ENCODE assay signal across 8 cellular contexts in the genomic region with DNA sequence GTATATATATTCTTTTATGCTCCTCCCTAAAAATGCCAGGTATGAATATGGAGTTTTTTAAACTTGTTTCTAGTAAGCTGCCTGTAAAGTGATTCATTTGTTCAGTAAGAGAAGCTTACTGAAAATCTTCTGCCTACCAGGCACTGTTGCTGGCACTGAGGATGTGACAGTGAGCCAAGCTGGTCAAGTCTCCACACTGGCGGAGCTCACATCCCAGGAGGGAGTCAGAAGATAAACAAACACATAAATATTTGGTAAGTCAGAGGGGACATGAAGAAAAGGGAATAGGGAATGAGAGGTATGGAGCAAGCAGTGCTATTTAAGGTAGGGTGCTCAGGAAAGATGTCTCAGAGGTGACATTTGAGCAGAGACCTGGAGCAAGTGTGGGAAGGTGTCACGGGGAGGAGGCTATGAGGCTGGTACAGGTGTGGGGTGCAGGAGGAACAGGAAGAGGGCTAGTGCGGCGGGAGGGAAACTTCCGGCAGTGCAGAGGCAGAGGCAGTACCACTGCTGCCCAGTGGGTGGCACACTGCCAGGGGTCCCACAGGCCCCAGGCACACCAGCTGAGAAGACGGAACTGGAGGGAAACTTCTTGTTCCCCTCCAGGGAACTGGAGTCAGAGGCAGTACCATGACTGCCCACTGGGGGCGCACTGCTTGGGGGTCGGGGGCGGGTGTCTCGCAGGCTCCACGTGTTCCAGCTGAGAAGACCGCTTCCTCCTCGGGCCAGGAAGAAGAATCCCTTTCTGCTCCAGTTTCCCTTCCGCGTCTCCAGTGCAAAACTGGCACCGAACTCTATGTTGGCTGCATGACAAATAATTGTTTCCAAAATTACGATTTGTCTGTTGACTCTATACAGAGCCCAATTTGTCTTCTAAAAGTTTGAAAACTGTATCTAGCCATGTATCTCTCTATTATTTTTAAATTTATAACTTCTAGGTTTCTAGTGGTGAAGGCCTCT.
DNase-seq lines count a peak whose midpoint lies in the region; ATAC-seq and TF ChIP-seq lines count a peak whose summit lies in the region.

No MANE protein-coding gene starts in this region.

- H3K36me3 ChIP-seq in DOHH2 (ENCODE audit: control insufficient read depth, low read length) (no peaks in the 10 kb centered on the region), endodermal cell (ENCODE audit: control insufficient read depth, insufficient read depth, low read length) (no peaks in the 10 kb centered on the region)

- DNase-seq in LoVo (ENCODE audit: low spot score), result peak; percentile 18
- DNase-seq in endodermal cell, result peak; percentile 96
- peak; percentile 64 for DNase-seq in stimulated activated CD8-positive, alpha-beta memory T cell treated with anti-CD3 and anti-CD28 coated beads, Interleukin-4, amount 100 ng/mL, for 48 hours
- DNase-seq in NCI-H1092 treated with DMSO at 0.1 percent for 48 hours (lab: John Stamatoyannopoulos, UW), result no peak
- DNase-seq in superior temporal gyrus (ENCODE audit: extremely low spot score), result no peak

- H3K27ac ChIP-seq in DOHH2 (ENCODE audit: low read depth, low read length) (no peak overlapping the region), endodermal cell (ENCODE audit: low read depth, low read length) (no peak overlapping the region)

- H3K9me3 Mint-ChIP-seq in endodermal cell, result peaks cover 33% of the 10 kb centered on the region

- H3K36me3 Mint-ChIP-seq in endodermal cell (ENCODE audit: low read depth), result no peaks in the 10 kb centered on the region

- WGBS in endodermal cell (ENCODE audit: insufficient coverage in 1 of 2, insufficient read length in 1 of 2), 2 experiments, result 78 to 82% methylated on average over 13 to 17 of the region's 17 CpGs

- peak overlapping the region; percentile 14 for H3K4me3 ChIP-seq in DOHH2 (ENCODE audit: low read length)
- H3K4me3 ChIP-seq in endodermal cell (ENCODE audit: low read length), result no peak overlapping the region

- no peaks in the 10 kb centered on the region for H3K4me1 Mint-ChIP-seq in endodermal cell

- no peak overlapping the region for H3K27ac Mint-ChIP-seq in endodermal cell

- no peak overlapping the region for H3K4me3 Mint-ChIP-seq in endodermal cell

- H3K27me3 Mint-ChIP-seq in endodermal cell (ENCODE audit: insufficient read depth), result peaks cover 2% of the 10 kb centered on the region

- H3K79me2 ChIP-seq in DOHH2 (ENCODE audit: control insufficient read depth, low read length), result no peaks in the 10 kb centered on the region

- peak; percentile 94 for TF ChIP-seq CTCF in DOHH2 (IDR thresholded peaks at IDR 0.05; ENCODE audit: low read depth, low read length, poor library complexity, severe bottlenecking)
- peak; percentile 90 for TF ChIP-seq CTCF in endodermal cell (conservative IDR thresholded peaks at IDR 0.05)

- no peaks in the 10 kb centered on the region for H3F3A ChIP-seq in DOHH2 (ENCODE audit: control insufficient read depth, insufficient read depth)

- H4K20me1 ChIP-seq in DOHH2 (ENCODE audit: control insufficient read depth, insufficient read depth, low read depth, low read length), result no peaks in the 10 kb centered on the region

- H3K9me3 ChIP-seq in DOHH2 (ENCODE audit: control insufficient read depth, insufficient read depth, low read length) (no peaks in the 10 kb centered on the region), endodermal cell (ENCODE audit: control insufficient read depth, low read length) (peaks cover 5% of the 10 kb centered on the region)

- ATAC-seq in GM19463 (IDR thresholded peaks at IDR 0.05; ENCODE audit: unreplicated experiment) (peak; percentile 65), GM21717 (IDR thresholded peaks at IDR 0.05; ENCODE audit: unreplicated experiment) (no peak)

- no peaks in the 10 kb centered on the region for H3K27me3 ChIP-seq in DOHH2 (ENCODE audit: control insufficient read depth, low read length)
- H3K27me3 ChIP-seq in endodermal cell (ENCODE audit: control insufficient read depth, insufficient read depth, low read length, poor library complexity, severe bottlenecking), result no peaks in the 10 kb centered on the region

- no peak overlapping the region for H3K9ac ChIP-seq in endodermal cell (ENCODE audit: extremely low read depth, low read length, poor library complexity, severe bottlenecking)

- peaks cover 5% of the 10 kb centered on the region; the same call in 1 of the 2 replicates for H3K4me1 ChIP-seq in DOHH2 (ENCODE audit: control insufficient read depth, low read length)
- H3K4me1 ChIP-seq in endodermal cell (ENCODE audit: control insufficient read depth, insufficient read depth, low read length), result no peaks in the 10 kb centered on the region

- no peaks in the 10 kb centered on the region for H3K9me2 ChIP-seq in DOHH2 (replicated peaks; ENCODE audit: control insufficient read depth, low read length)

- H3K4me2 ChIP-seq in DOHH2 (ENCODE audit: low read length), result peak overlapping the region; percentile 17

Comparison
In these comparisons a context has a peak if more than half of its experiments do, and no peak if none do; other contexts are left out.
1. DNase-seq: peak in LoVo (single experiment), endodermal cell (single experiment) and stimulated activated CD8-positive, alpha-beta memory T cell treated with anti-CD3 and anti-CD28 coated beads, Interleukin-4, amount 100 ng/mL, for 48 hours (single experiment); none in NCI-H1092 treated with DMSO at 0.1 percent for 48 hours (single experiment) and superior temporal gyrus (single experiment).